ENCODE assay signal across 1 cellular context in genomic region chr4:24130637-24131036, GRCh38.
TF ChIP-seq lines count a peak whose summit lies in the region.

No MANE protein-coding gene starts in this region.

TF ChIP-seq in IMR-90, 13 proteins besides CTCF, POLR2A, EP300 and RAD21 (continued from another document):
- TF ChIP-seq ELK1 (IDR thresholded peaks at IDR 0.05; ENCODE audit: borderline replicate concordance, low read depth, low read length) (no peak), CHD1 (IDR thresholded peaks at IDR 0.05; ENCODE audit: low read depth, low read length) (no peak), NFE2L2 (IDR thresholded peaks at IDR 0.05; ENCODE audit: low read depth, low read length) (no peak)
TF ChIP-seq in IMR-90: peak in this region for 0.
